16 cellular contexts compared by ENCODE assay signal in genomic region chr2:102027703-102028059, GRCh38. TPM values are rescaled to one million over a fixed set of nuclear protein-coding genes. Genes with fewer than 3 reads are reported as not detected.
DNase-seq lines count a peak whose midpoint lies in the region; ATAC-seq and TF ChIP-seq lines count a peak whose summit lies in the region.
"Had no signal": no experiment of that assay in that cellular context is flagged by ENCODE, and none has a peak within 500 bp of the region (broad histone marks: within the 10 kb centered on the region; RNA-seq: fewer than 3 reads in every experiment).

No MANE protein-coding gene starts in this region.

- no peaks in the 10 kb centered on the region for H3K27me3 ChIP-seq in right atrium auricular region
- H3K27me3 ChIP-seq in prostate gland (replicated peaks; ENCODE audit: insufficient read depth): no peaks in the 10 kb centered on the region
- H3K27me3 ChIP-seq in Karpas-422 (ENCODE audit: low read length): no peaks in the 10 kb centered on the region
- H3K27me3 ChIP-seq: tibial nerve had no signal

- H3K9ac ChIP-seq in Karpas-422 (ENCODE audit: low read length): no peak overlapping the region

- no peak for TF ChIP-seq POLR2A in prostate gland (IDR thresholded peaks at IDR 0.05)

- H3K4me3 ChIP-seq in right atrium auricular region (no peak overlapping the region), prostate gland (no peak overlapping the region), Karpas-422 (ENCODE audit: low read length) (no peak overlapping the region)
- H3K4me3 ChIP-seq: tibial nerve had no signal

- no peaks in the 10 kb centered on the region for H4K20me1 ChIP-seq in Karpas-422 (ENCODE audit: insufficient read depth, low read depth, low read length)

- H3K27ac ChIP-seq in right atrium auricular region: peak overlapping the region; percentile 68 to 73
- H3K27ac ChIP-seq in prostate gland: peak overlapping the region; percentile 71 to 72
- no peak overlapping the region for H3K27ac ChIP-seq in Karpas-422 (ENCODE audit: low read length)

- H3K4me1 ChIP-seq in right atrium auricular region: peaks cover 0 to 28% of the 10 kb centered on the region in 2 donors
- H3K4me1 ChIP-seq in prostate gland (replicated peaks): no peaks in the 10 kb centered on the region
- H3K4me1 ChIP-seq in Karpas-422 (ENCODE audit: low read length): no peaks in the 10 kb centered on the region

- no peak for DNase-seq in Right ventricle myocardium superior
- no peak for DNase-seq in left ventricle myocardium superior
- no peak for DNase-seq in right atrium auricular region (ENCODE audit: low spot score)
- DNase-seq in prostate gland (ENCODE audit: low spot score): no peak
- DNase-seq in DMS79 treated with DMSO at 0.1 percent for 48 hours (lab: John Stamatoyannopoulos, UW): no peak
- no peak for DNase-seq in Karpas-422
- DNase-seq in NK-92 treated with Interleukin-12 subunit alpha and Interleukin-12 subunit beta, amount 100 ng/mL, for 24 hours (lab: John Stamatoyannopoulos, UW): no peak
- DNase-seq in NCI-H2107 (lab: John Stamatoyannopoulos, UW): no peak
- DNase-seq: activated CD4-positive, alpha-beta T cell treated with anti-CD3 and anti-CD28 coated beads for 1 hour; activated effector memory CD4-positive, alpha-beta T cell treated with anti-CD3 and anti-CD28 coated beads, Interleukin-2, amount 50 U/mL, for 16 hours; DMS53; left colon; NCI-H2081 treated with DMSO at 0.1 percent for 48 hours had no signal

- ATAC-seq in Right ventricle myocardium superior (ENCODE audit: poor library complexity) (peak; percentile 49), left ventricle myocardium superior (no peak)
- ATAC-seq: left colon had no signal

- WGBS in prostate gland: 28% methylated on average over 6 of the region's 6 CpGs

- H3K36me3 ChIP-seq in right atrium auricular region (no peaks in the 10 kb centered on the region), prostate gland (no peaks in the 10 kb centered on the region), Karpas-422 (ENCODE audit: insufficient read depth, low read length) (no peaks in the 10 kb centered on the region)
- H3K36me3 ChIP-seq: tibial nerve had no signal

- no peaks in the 10 kb centered on the region for H3K79me2 ChIP-seq in Karpas-422 (ENCODE audit: low read length)

- intact Hi-C loops in Right ventricle myocardium superior (cut with DNase I) (loop anchor here (10.0 kb wide), 1 partner anchor 327 kb away; the partner anchor contains the start of gene IL18R1), left ventricle myocardium superior (cut with micrococcal nuclease) (no loop called here), prostate gland (cut with DNase I) (loop anchor here (5.0 to 10.0 kb wide), 2 partner anchors 35 to 327 kb away; partner anchors contain the start of gene IL18R1)

- TF ChIP-seq CTCF in right atrium auricular region (IDR thresholded peaks at IDR 0.05) (no peak), prostate gland (IDR thresholded peaks at IDR 0.05) (no peak)

- H3K9me3 ChIP-seq in right atrium auricular region (no peaks in the 10 kb centered on the region), prostate gland (no peaks in the 10 kb centered on the region), Karpas-422 (ENCODE audit: low read length) (no peaks in the 10 kb centered on the region)
- H3K9me3 ChIP-seq: tibial nerve had no signal

- H2AFZ ChIP-seq in Karpas-422 (ENCODE audit: low read length): no peak overlapping the region

- H3K9me2 ChIP-seq in Karpas-422 (replicated peaks; ENCODE audit: insufficient read depth, low read length): no peaks in the 10 kb centered on the region

- H3K4me2 ChIP-seq in Karpas-422 (ENCODE audit: low read depth, low read length, poor library complexity, severe bottlenecking): no peak overlapping the region

RNA-seq across cellular contexts. Expression of gene IL1R2, which starts 35.9 kb away (rescaled TPM):
- total RNA-seq in Right ventricle myocardium superior (1.4 TPM), left ventricle myocardium superior (1.4 TPM), right atrium auricular region (10 to 100 TPM in 1 of 2 donors, 1 to 10 TPM in 1; 2.8 to 16.1 TPM), prostate gland (10 to 100 TPM in 1 of 2 donors, 1 to 10 TPM in 1; 6.9 to 11.4 TPM)
- total RNA-seq in Karpas-422 (2014; rRNA removed; shearing (Covaris generic); ENCODE audit: low replicate concordance): not detected in 2 replicates
- total RNA-seq: cerebellum, glomerular endothelial cell had no signal
